ENCODE assay signal across 29 cellular contexts in genomic region chr11:18173225-18173866, GRCh38. TPM values are rescaled to one million over a fixed set of nuclear protein-coding genes. Genes with fewer than 3 reads are reported as not detected.
"Had no signal": no experiment of that assay in that cellular context is flagged by ENCODE, and none has a peak within 500 bp of the region (broad histone marks: within the 10 kb centered on the region; RNA-seq: fewer than 3 reads in every experiment).

No MANE protein-coding gene starts in this region.

- H3K4me1 ChIP-seq: heart left ventricle, neural progenitor cell, pancreas, suprapubic skin, tibial artery, upper lobe of left lung, uterus had no signal

- H3K4me1 Mint-ChIP-seq: neural progenitor cell had no signal

- H3K4me3 ChIP-seq: coronary artery, heart left ventricle, lung, neural progenitor cell, pancreas, suprapubic skin, tibial artery, upper lobe of left lung, uterus had no signal

- H3K27me3 ChIP-seq: upper lobe of left lung, uterus had no signal

- H3K9ac ChIP-seq: neural progenitor cell had no signal

- H3K27ac ChIP-seq: coronary artery, heart left ventricle, neural progenitor cell, pancreas, suprapubic skin, tibial artery, upper lobe of left lung, uterus had no signal

- ATAC-seq: heart left ventricle; left colon; left ventricle myocardium superior; natural killer cell treated with Interleukin-12 subunit alpha and Interleukin-12 subunit beta and Interleukin-15 and Interleukin-18, amount 100 ng/mL, for 72 hours; pancreas; right cardiac atrium; stimulated activated naive CD8-positive, alpha-beta T cell treated with anti-CD3 and anti-CD28 coated beads, Interleukin-15, Interleukin-2, amounts not matched to agents 100 U/mL and 50 U/mL, for 24 hours had no signal

- DNase-seq: effector CD4-positive, alpha-beta T cell; endodermal cell; heart left ventricle; hippocampal formation; left colon; left ventricle myocardium superior; mesendoderm; occipital lobe; pancreas; right cardiac atrium; small intestine; stimulated activated CD4-positive, alpha-beta T cell treated with anti-CD3 and anti-CD28 coated beads, Interleukin-12 subunit alpha, Interleukin-12 subunit beta, amount 100 ng/mL, for 4 hours; stimulated activated naive CD8-positive, alpha-beta T cell treated with anti-CD3 and anti-CD28 coated beads, Interleukin-15, Interleukin-2, amounts not matched to agents 100 U/mL and 50 U/mL, for 24 hours; tibial artery; uterus had no signal

- H2AFZ ChIP-seq: neural progenitor cell had no signal

- H3K9me3 ChIP-seq: heart left ventricle, pancreas, suprapubic skin, tibial artery, upper lobe of left lung, uterus had no signal

- H3K4me3 Mint-ChIP-seq: endodermal cell; natural killer cell treated with Interleukin-12 subunit alpha and Interleukin-12 subunit beta and Interleukin-15 and Interleukin-18, amount 100 ng/mL, for 72 hours; neural progenitor cell had no signal

- H3K36me3 ChIP-seq: heart left ventricle, neural progenitor cell, pancreas, suprapubic skin, tibial artery, upper lobe of left lung, uterus had no signal

- H3K9me3 Mint-ChIP-seq: endodermal cell; natural killer cell treated with Interleukin-12 subunit alpha and Interleukin-12 subunit beta and Interleukin-15 and Interleukin-18, amount 100 ng/mL, for 72 hours; neural progenitor cell had no signal

- H3K36me3 Mint-ChIP-seq: natural killer cell treated with Interleukin-12 subunit alpha and Interleukin-12 subunit beta and Interleukin-15 and Interleukin-18, amount 100 ng/mL, for 72 hours; neural progenitor cell had no signal

- H3K4me2 ChIP-seq: neural progenitor cell had no signal

- H3K27ac Mint-ChIP-seq: endodermal cell; natural killer cell treated with Interleukin-12 subunit alpha and Interleukin-12 subunit beta and Interleukin-15 and Interleukin-18, amount 100 ng/mL, for 72 hours; neural progenitor cell; progenitor cell of endocrine pancreas had no signal

RNA-seq across cellular contexts. Expression of gene MRGPRX4, which starts 0.7 kb away (rescaled TPM):
- total RNA-seq: endodermal cell; endothelial cell of umbilical vein; fibroblast of lung; frontal cortex; glomerular endothelial cell; heart left ventricle; kidney epithelial cell; left colon; left ventricle myocardium superior; lung; mononuclear cell; natural killer cell treated with Interleukin-12 subunit alpha and Interleukin-12 subunit beta and Interleukin-15 and Interleukin-18, amount 100 ng/mL, for 72 hours; occipital lobe; pancreas; progenitor cell of endocrine pancreas; right cardiac atrium; suprapubic skin; upper lobe of left lung; uterus had no signal
- polyA plus RNA-seq: endothelial cell of umbilical vein, esophagus, fibroblast of lung, heart left ventricle, lung, pancreas, right cardiac atrium, small intestine had no signal

RNA-seq across cellular contexts. Expression of gene MRGPRX3, which starts 41.0 kb away (rescaled TPM):
- total RNA-seq: endodermal cell; endothelial cell of umbilical vein; fibroblast of lung; frontal cortex; glomerular endothelial cell; heart left ventricle; kidney epithelial cell; left colon; left ventricle myocardium superior; mononuclear cell; natural killer cell treated with Interleukin-12 subunit alpha and Interleukin-12 subunit beta and Interleukin-15 and Interleukin-18, amount 100 ng/mL, for 72 hours; occipital lobe; pancreas; progenitor cell of endocrine pancreas; right cardiac atrium; suprapubic skin; upper lobe of left lung; uterus had no signal
- polyA plus RNA-seq: endothelial cell of umbilical vein, fibroblast of lung, heart left ventricle, pancreas, right cardiac atrium, small intestine had no signal
